ENCODE assay signal across 8 cellular contexts in genomic region chr10:126904807-126905686, GRCh38. TPM values are rescaled to one million over a fixed set of nuclear protein-coding genes. Genes with fewer than 3 reads are reported as not detected.
DNase-seq lines count a peak whose midpoint lies in the region; ATAC-seq, FAIRE-seq and TF ChIP-seq lines count a peak whose summit lies in the region.

DOCK1 (plus strand) TSS chr10:126905428; CDS start chr10:126905518, 90 bp downstream.

- H3K4me3 Mint-ChIP-seq in naive thymus-derived CD8-positive, alpha-beta T cell: peak within 1 kb of the TSS in 3 of 10 donors; percentile 43 to 55 (median 52)

- intact Hi-C loops in ascending aorta (cut with DNase I): loop anchor here (2.0 to 10.0 kb wide), 4 partner anchors 18 to 490 kb away; no protein-coding TSS in a partner anchor
- intact Hi-C loops in left cardiac atrium (cut with DNase I): no loop called here
- intact Hi-C loops in pancreas (cut with DNase I): no loop called here

- under 1% methylated on average over 102 of the region's 102 CpGs for WGBS in HUES64
- 1% methylated on average over 65 to 102 of the region's 102 CpGs for WGBS in pancreas, 2 donors

- H3K4me1 ChIP-seq in HUES64 (ENCODE audit: insufficient read depth, low read length) (peaks cover 3% of the 10 kb centered on the region; the same call in 1 of the 2 replicates), ascending aorta (peaks cover 0 to 5% of the 10 kb centered on the region in 2 donors), pancreas (peaks cover 0 to 11% (median 0%) of the 10 kb centered on the region in 3 donors)

- peaks cover 29% of the 10 kb centered on the region for H3K36me3 ChIP-seq in HUES64 (ENCODE audit: insufficient read depth, low read length)
- no peaks in the 10 kb centered on the region for H3K36me3 ChIP-seq in ascending aorta
- H3K36me3 ChIP-seq in pancreas: no peaks in the 10 kb centered on the region

- H3K4me3 ChIP-seq in HUES64 (ENCODE audit: low read length) (peak within 1 kb of the TSS; percentile 83), ascending aorta (peak within 1 kb of the TSS; percentile 94 to 99), pancreas (peak within 1 kb of the TSS; percentile 71 to 92 (median 85))

- no peaks in the 10 kb centered on the region for H3K36me3 Mint-ChIP-seq in naive thymus-derived CD8-positive, alpha-beta T cell

- H3K9me3 Mint-ChIP-seq in naive thymus-derived CD8-positive, alpha-beta T cell: peaks cover 0 to 9% (median under 1%) of the 10 kb centered on the region in 9 donors

- H3K27ac ChIP-seq in HUES64 (ENCODE audit: low read depth, low read length) (peak within 1 kb of the TSS; percentile 72), ascending aorta (peak within 1 kb of the TSS; percentile 82 to 87), pancreas (peak within 1 kb of the TSS; percentile 33 to 60 (median 46))

- no peak within 1 kb of the TSS for H3K27ac Mint-ChIP-seq in naive thymus-derived CD8-positive, alpha-beta T cell

- peak; percentile 88 to 92 for ATAC-seq in left cardiac atrium
- peak; percentile 83 to 91 (median 89) for ATAC-seq in pancreas
- ATAC-seq in naive thymus-derived CD8-positive, alpha-beta T cell: no peak
- ATAC-seq in HG02763 (IDR thresholded peaks at IDR 0.05; ENCODE audit: unreplicated experiment): no peak
- ATAC-seq in HG03521 (IDR thresholded peaks at IDR 0.05; ENCODE audit: unreplicated experiment): no peak

- peak within 1 kb of the TSS; percentile 89 for H3K9ac ChIP-seq in HUES64 (ENCODE audit: low read depth, low read length)

- peaks cover 0 to 8% (median 5%) of the 10 kb centered on the region in 4 donors for H3K4me1 Mint-ChIP-seq in naive thymus-derived CD8-positive, alpha-beta T cell

- DNase-seq in Ammon's horn (ENCODE audit: low spot score) (peak; percentile 57), ascending aorta (ENCODE audit: low spot score in 2 of 2) (peak in 1 of 2 donors; percentile 78), left cardiac atrium (peak; percentile 82), pancreas (peak; percentile 64 to 89 (median 72))
- DNase-seq in naive thymus-derived CD8-positive, alpha-beta T cell: no peak

- H3K27me3 ChIP-seq in HUES64 (ENCODE audit: insufficient read depth, low read length) (no peaks in the 10 kb centered on the region), ascending aorta (no peaks in the 10 kb centered on the region), pancreas (no peaks in the 10 kb centered on the region)

- POLR2A ChIA-PET in naive thymus-derived CD8-positive, alpha-beta T cell (lab: Charles Lee): no interaction called here

- TF ChIP-seq CTCF in ascending aorta (IDR thresholded peaks at IDR 0.05): no peak
- no peak for TF ChIP-seq CTCF in pancreas (IDR thresholded peaks at IDR 0.05)

- no peaks in the 10 kb centered on the region for H3K9me3 ChIP-seq in HUES64 (ENCODE audit: insufficient read depth, low read depth, low read length)
- H3K9me3 ChIP-seq in ascending aorta: no peaks in the 10 kb centered on the region
- H3K9me3 ChIP-seq in pancreas: no peaks in the 10 kb centered on the region

- peaks cover 12 to 34% (median 29%) of the 10 kb centered on the region in 5 donors for H3K27me3 Mint-ChIP-seq in naive thymus-derived CD8-positive, alpha-beta T cell

- no peak for FAIRE-seq in pancreas (lab: Jason Lieb, UNC)

RNA-seq across cellular contexts. Expression of gene DOCK1, which starts in this region (rescaled TPM):
- 25.8 TPM for polyA plus RNA-seq in HUES64 (2013, experiment 1 of 2)
- polyA plus RNA-seq in HUES64 (2013, experiment 2 of 2): 31.7 TPM
- total RNA-seq in ascending aorta (25.8 TPM), left cardiac atrium (10 to 100 TPM; 19.5 to 27.3 TPM), pancreas (10 to 100 TPM; 23.0 to 38.6 (median 24.5) TPM)
- polyA plus RNA-seq in pancreas: 10 to 100 TPM; 12.1 to 14.0 TPM
- total RNA-seq in naive thymus-derived CD8-positive, alpha-beta T cell: not detected
- polyA plus RNA-seq in naive thymus-derived CD8-positive, alpha-beta T cell: not detected

Comparison
In these comparisons a context has a peak if more than half of its experiments do, and no peak if none do; other contexts are left out.
1. RNA of gene DOCK1 (total RNA-seq): 19.5 to 27.3 TPM in left cardiac atrium, 25.8 TPM in ascending aorta (single experiment) and 23.0 to 38.6 TPM in pancreas; not detected in naive thymus-derived CD8-positive, alpha-beta T cell; every median in the first group is over 10 times any median in the second.
2. RNA of gene DOCK1 (polyA plus RNA-seq): 12.1 to 14.0 TPM in pancreas; not detected in naive thymus-derived CD8-positive, alpha-beta T cell; every median in the first group is over 10 times any median in the second.
3. DNase-seq: peak in Ammon's horn (single experiment), left cardiac atrium (single experiment) and pancreas (6 of 6); none in naive thymus-derived CD8-positive, alpha-beta T cell (0 of 10).
4. ATAC-seq: peak in left cardiac atrium (2 of 2) and pancreas (4 of 4); none in naive thymus-derived CD8-positive, alpha-beta T cell (0 of 2), HG02763 (single experiment) and HG03521 (single experiment).
5. Peak in every context shown above with its lines, with median percentiles within 50 percentile points of each other: H3K27ac ChIP-seq and H3K4me3 ChIP-seq.